Comparison of ENCODE assay signal across 8 cellular contexts in genomic region chr1:21909787-21910503, GRCh38. TPM values are rescaled to one million over a fixed set of nuclear protein-coding genes. Genes with fewer than 3 reads are reported as not detected.
A peak's percentile ranks its signal among the peaks of the same experiment; 100 is the strongest.
DNase-seq lines count a peak whose midpoint lies in the region; ATAC-seq and TF ChIP-seq lines count a peak whose summit lies in the region.

No MANE protein-coding gene starts in this region.

- peak overlapping the region; percentile 25; the same call in 1 of the 2 replicates for H3K4me3 ChIP-seq in BLaER1
- H3K4me3 ChIP-seq in NT2/D1 (ENCODE audit: insufficient read length, low read depth), result no peak overlapping the region
- no peak overlapping the region for H3K4me3 ChIP-seq in cardiac fibroblast (replicated peaks in 1 of 2; ENCODE audit: low read depth in 2 of 2, low read length in 2 of 2)
- no peak overlapping the region for H3K4me3 ChIP-seq in mucosa of rectum (ENCODE audit: low read length in 2 of 2)
- no peak overlapping the region for H3K4me3 ChIP-seq in testis

- TF ChIP-seq POLR2A in testis (IDR thresholded peaks at IDR 0.05), result no peak

- H3K36me3 ChIP-seq in BLaER1 (no peaks in the 10 kb centered on the region), NT2/D1 (ENCODE audit: insufficient read depth, insufficient read length, low read length) (peaks cover 6% of the 10 kb centered on the region), mucosa of rectum (ENCODE audit: control insufficient read depth in 2 of 2, insufficient read depth in 2 of 2, low read length in 2 of 2) (no peaks in the 10 kb centered on the region), testis (ENCODE audit: low read depth, missing control alignments) (no peaks in the 10 kb centered on the region)

- peak overlapping the region; percentile 83 for H3K4me2 ChIP-seq in BLaER1

- intact Hi-C loops in testis (cut with DNase I; ENCODE audit: low total_unique reads), result no loop called here

- WGBS in testis, 2 donors, result 25 to 37% methylated on average over 2 to 9 of the region's 9 CpGs

- peak; percentile 58 for DNase-seq in NT2/D1 (ENCODE audit: low read depth, low spot score)
- DNase-seq in cardiac fibroblast (ENCODE audit: low read depth in 2 of 2), result peak; percentile 85 to 88
- peak; percentile 74 for DNase-seq in testis
- DNase-seq in NCI-H1417 treated with DMSO at 0.1 percent for 48 hours (lab: John Stamatoyannopoulos, UW), result no peak

- H3K9me3 ChIP-seq in BLaER1 (no peaks in the 10 kb centered on the region), NT2/D1 (ENCODE audit: insufficient read depth, low read length) (no peaks in the 10 kb centered on the region), mucosa of rectum (ENCODE audit: control insufficient read depth in 2 of 2, low read length in 2 of 2) (no peaks in the 10 kb centered on the region), testis (no peaks in the 10 kb centered on the region)

- H3K27me3 ChIP-seq in BLaER1, result no peaks in the 10 kb centered on the region
- H3K27me3 ChIP-seq in NT2/D1 (ENCODE audit: insufficient read depth, insufficient read length), result no peaks in the 10 kb centered on the region
- H3K27me3 ChIP-seq in mucosa of rectum (ENCODE audit: control insufficient read depth in 2 of 2, insufficient read depth in 2 of 2, low read length in 2 of 2), result no peaks in the 10 kb centered on the region
- H3K27me3 ChIP-seq in testis, result no peaks in the 10 kb centered on the region

- peaks cover 100% of the 10 kb centered on the region for H3K4me1 ChIP-seq in BLaER1
- peaks cover 16% of the 10 kb centered on the region for H3K4me1 ChIP-seq in NT2/D1 (ENCODE audit: insufficient read depth, insufficient read length)
- peaks cover 41 to 55% of the 10 kb centered on the region in 2 donors for H3K4me1 ChIP-seq in mucosa of rectum (ENCODE audit: control insufficient read depth in 2 of 2, insufficient read depth in 2 of 2, low read length in 2 of 2)
- peaks cover 83% of the 10 kb centered on the region for H3K4me1 ChIP-seq in testis

- no peak for TF ChIP-seq CTCF in cardiac fibroblast (IDR thresholded peaks at IDR 0.05; ENCODE audit: low read depth, low read length)
- TF ChIP-seq CTCF in testis (IDR thresholded peaks at IDR 0.05), result no peak

- H3K9ac ChIP-seq in BLaER1 (peak overlapping the region; percentile 72), NT2/D1 (ENCODE audit: insufficient read length, low read depth) (peak overlapping the region; percentile 59), mucosa of rectum (ENCODE audit: low read depth in 1 of 2, low read length in 2 of 2) (peak overlapping the region; percentile 35 to 47)

- ATAC-seq in HG02938 (IDR thresholded peaks at IDR 0.05; ENCODE audit: unreplicated experiment) (no peak), HG02840 (IDR thresholded peaks at IDR 0.05; ENCODE audit: low FRiP score, unreplicated experiment) (no peak)

- no peaks in the 10 kb centered on the region for H4K20me1 ChIP-seq in BLaER1

- peak overlapping the region; percentile 89 for H3K27ac ChIP-seq in BLaER1
- H3K27ac ChIP-seq in mucosa of rectum (ENCODE audit: low read depth in 2 of 2, low read length in 2 of 2), result peak overlapping the region; percentile 70 to 77
- H3K27ac ChIP-seq in testis, result peak overlapping the region; percentile 2 to 85

RNA-seq across cellular contexts. Expression of gene HSPG2, which starts 27.2 kb away (rescaled TPM):
- 10 to 100 TPM; 51.8 to 54.2 TPM for total RNA-seq in testis
- 72.1 TPM for polyA plus RNA-seq in testis (ENCODE audit: insufficient read depth, low read depth, low replicate concordance)
